Comparison of ENCODE assay signal across 8 cellular contexts in genomic region chr17:7843536-7844291, GRCh38.
DNase-seq lines count a peak whose midpoint lies in the region; ATAC-seq lines count a peak whose summit lies in the region.

No MANE protein-coding gene starts in this region.

- peak; percentile 60 for DNase-seq in NCI-H2227 treated with DMSO at 0.1 percent for 48 hours (lab: John Stamatoyannopoulos, UW)
- peak; percentile 78 for DNase-seq in activated CD4-positive, CD25-positive, alpha-beta regulatory T cell treated with anti-CD3 and anti-CD28 coated beads, Interleukin-2, amount 50 U/mL, for 72 hours
- DNase-seq in central memory CD4-positive, alpha-beta T cell, result peak; percentile 93
- peak; percentile 96 for DNase-seq in islet precursor cell
- DNase-seq in stimulated activated CD4-positive, alpha-beta T cell treated with anti-CD3 and anti-CD28 coated beads, Interleukin-12 subunit alpha, Interleukin-12 subunit beta, amount 100 ng/mL, for 24 hours (ENCODE audit: low read depth in 2 of 2), result peak; percentile 71 to 85
- DNase-seq in middle frontal gyrus (ENCODE audit: extremely low spot score, low spot score), result no peak

- peak; percentile 37 for ATAC-seq in HG02885 (IDR thresholded peaks at IDR 0.05; ENCODE audit: poor library complexity, unreplicated experiment)

- H3K4me3 ChIP-seq in GM08714 (ENCODE audit: low read length), result peak overlapping the region; percentile 88
